In the genomic region with DNA sequence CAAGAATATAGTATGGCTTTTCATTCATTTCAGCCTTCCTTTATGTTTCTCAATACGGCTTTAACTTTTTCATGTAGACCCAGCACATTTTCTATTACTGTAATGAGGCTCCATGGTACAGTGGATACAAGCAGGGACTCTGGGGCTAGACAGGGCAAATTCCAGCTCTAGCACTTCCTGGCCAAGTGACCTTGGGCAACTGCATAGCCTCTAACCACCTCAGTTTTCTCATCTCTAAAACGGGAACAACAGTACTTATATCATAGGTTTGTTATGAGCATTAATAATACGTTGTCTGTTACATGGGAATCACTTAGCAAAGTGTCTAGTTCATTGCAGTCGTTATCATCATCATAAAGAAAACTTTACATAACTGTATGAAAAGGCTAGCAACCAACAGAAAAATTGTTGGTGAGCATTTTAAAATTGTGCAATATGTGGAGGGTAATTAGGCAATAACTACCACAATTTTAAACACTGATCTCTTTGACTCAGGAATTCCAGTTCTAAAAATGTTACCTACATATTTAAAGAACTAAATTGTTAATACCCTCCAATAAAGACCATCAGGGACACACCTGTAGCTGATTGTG, we compare ENCODE assay signal across 1 cellular context.
TF ChIP-seq lines count a peak whose summit lies in the region.

No MANE protein-coding gene starts in this region.

TF ChIP-seq in HepG2, 621 proteins besides CTCF, POLR2A, EP300 and RAD21 (continued from another document):
- TF ChIP-seq, protein P1, sequence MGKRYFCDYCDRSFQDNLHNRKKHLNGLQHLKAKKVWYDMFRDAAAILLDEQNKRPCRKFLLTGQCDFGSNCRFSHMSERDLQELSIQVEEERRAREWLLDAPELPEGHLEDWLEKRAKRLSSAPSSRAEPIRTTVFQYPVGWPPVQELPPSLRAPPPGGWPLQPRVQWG (CRISPR knock-in tag; IDR thresholded peaks at IDR 0.05; ENCODE audit: borderline replicate concordance, low read depth) = no peak
- TF ChIP-seq RXRA (CRISPR knock-in tag; IDR thresholded peaks at IDR 0.05) (no peak), KDM1A (CRISPR knock-in tag; IDR thresholded peaks at IDR 0.05) (peak; percentile 89)
TF ChIP-seq in HepG2: peak in this region for 7.
